23 cellular contexts compared by ENCODE assay signal in the genomic region with DNA sequence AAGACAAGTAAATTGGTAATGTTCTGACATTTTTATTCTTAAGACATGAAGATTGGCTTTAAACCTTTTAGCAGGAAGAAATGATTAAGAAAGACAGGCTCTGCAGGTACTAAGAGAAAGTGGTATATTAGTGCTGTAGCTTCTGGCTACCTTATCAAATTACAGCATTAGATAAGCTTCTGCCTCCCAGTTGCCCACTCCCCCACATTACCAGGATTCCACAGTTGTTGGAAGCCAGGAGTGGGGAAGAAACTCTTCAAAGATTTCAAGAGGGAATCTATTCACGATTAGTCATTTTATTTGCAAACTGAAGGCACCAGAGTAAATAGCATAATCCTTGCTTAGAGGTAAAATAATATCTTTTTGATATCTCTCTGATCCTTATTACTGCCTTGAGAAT.
"Had no signal": no experiment of that assay in that cellular context is flagged by ENCODE, and none has a peak within 500 bp of the region (broad histone marks: within the 10 kb centered on the region; RNA-seq: fewer than 3 reads in every experiment).

No MANE protein-coding gene starts in this region.

- H3K27ac ChIP-seq: gastrocnemius medialis, left lung, pancreas, right lobe of liver, thoracic aorta had no signal

- H3K27me3 ChIP-seq: gastrocnemius medialis, left lung, pancreas, right lobe of liver had no signal

- H3K27ac Mint-ChIP-seq: effector memory CD8-positive, alpha-beta T cell; nephron progenitor cell; progenitor cell of endocrine pancreas; stimulated activated naive B cell treated with anti-CD40 and anti-IgM and Interleukin-4, amounts not matched to agents 10 μg/mL and 1 μg/mL and 100 μg/mL, for 72 hours; stimulated activated naive CD8-positive, alpha-beta T cell treated with anti-CD3 and anti-CD28 coated beads, Interleukin-15, Interleukin-2, amounts not matched to agents 100 ng/mL and 50 ng/mL, for 24 hours had no signal

- H3K36me3 ChIP-seq: gastrocnemius medialis, left lung, pancreas, right lobe of liver, thoracic aorta had no signal

- H3K4me3 ChIP-seq: gastrocnemius medialis, left lung, pancreas, right lobe of liver, thoracic aorta had no signal

- H3K9me3 ChIP-seq: gastrocnemius medialis, pancreas, right lobe of liver, thoracic aorta had no signal

- DNase-seq: cerebellar nuclear complex; cortex of kidney; effector memory CD8-positive, alpha-beta T cell; erythroblast; foreskin fibroblast; gastrocnemius medialis; head of caudate nucleus; kidney; left lung; mesenchymal stem cell; naive thymus-derived CD8-positive, alpha-beta T cell; nephron progenitor cell; occipital lobe; pancreas; right lobe of liver; small intestine; stimulated activated CD4-positive, alpha-beta T cell treated with anti-CD3 and anti-CD28 coated beads, Interleukin-15, amount 100 ng/mL, for 24 hours; stimulated activated CD4-positive, alpha-beta T cell treated with anti-CD3 and anti-CD28 coated beads, Interleukin-2, amount 100 ng/mL, for 48 hours; stimulated activated naive B cell treated with anti-CD40 and anti-IgM and Interleukin-4, amounts not matched to agents 10 μg/mL and 1 μg/mL and 100 μg/mL, for 72 hours; trophoblast cell had no signal

- ATAC-seq: effector memory CD8-positive, alpha-beta T cell; gastrocnemius medialis; left lung; naive thymus-derived CD8-positive, alpha-beta T cell; pancreas; right lobe of liver; stimulated activated naive B cell treated with anti-CD40 and anti-IgM and Interleukin-4, amounts not matched to agents 10 μg/mL and 1 μg/mL and 100 μg/mL, for 72 hours had no signal

- H3K4me1 Mint-ChIP-seq: naive thymus-derived CD8-positive, alpha-beta T cell had no signal

- H3K27me3 Mint-ChIP-seq: progenitor cell of endocrine pancreas; stimulated activated naive B cell treated with anti-CD40 and anti-IgM and Interleukin-4, amounts not matched to agents 10 μg/mL and 1 μg/mL and 100 μg/mL, for 72 hours; stimulated activated naive CD8-positive, alpha-beta T cell treated with anti-CD3 and anti-CD28 coated beads, Interleukin-15, Interleukin-2, amounts not matched to agents 100 ng/mL and 50 ng/mL, for 24 hours had no signal

- H3K9me3 Mint-ChIP-seq: effector memory CD8-positive, alpha-beta T cell; stimulated activated naive CD8-positive, alpha-beta T cell treated with anti-CD3 and anti-CD28 coated beads, Interleukin-15, Interleukin-2, amounts not matched to agents 100 ng/mL and 50 ng/mL, for 24 hours had no signal

- H3K36me3 Mint-ChIP-seq: naive thymus-derived CD8-positive, alpha-beta T cell had no signal

- H3K4me3 Mint-ChIP-seq: effector memory CD8-positive, alpha-beta T cell; naive thymus-derived CD8-positive, alpha-beta T cell; nephron progenitor cell; stimulated activated naive B cell treated with anti-CD40 and anti-IgM and Interleukin-4, amounts not matched to agents 10 μg/mL and 1 μg/mL and 100 μg/mL, for 72 hours; stimulated activated naive CD8-positive, alpha-beta T cell treated with anti-CD3 and anti-CD28 coated beads, Interleukin-15, Interleukin-2, amounts not matched to agents 100 ng/mL and 50 ng/mL, for 24 hours had no signal

- H3K4me1 ChIP-seq: gastrocnemius medialis, left lung, pancreas, right lobe of liver had no signal
